ENCODE assay signal across 8 cellular contexts in genomic region chr11:65439331-65440181, GRCh38. TPM values are rescaled to one million over a fixed set of nuclear protein-coding genes. Genes with fewer than 3 reads are reported as not detected.
DNase-seq lines count a peak whose midpoint lies in the region; ATAC-seq and TF ChIP-seq lines count a peak whose summit lies in the region.

No MANE protein-coding gene starts in this region.

- H3K4me3 Mint-ChIP-seq in activated CD4-positive, alpha-beta memory T cell treated with anti-CD3 and anti-CD28 coated beads, Interleukin-2, amount 10 ng/mL, durations not matched to agents 7 days and 5 days = no peak overlapping the region

- no peak for ATAC-seq in GM18520 (IDR thresholded peaks at IDR 0.05; ENCODE audit: unreplicated experiment)
- ATAC-seq in HG03280 (IDR thresholded peaks at IDR 0.05; ENCODE audit: unreplicated experiment) = no peak
- ATAC-seq in GM19395 (IDR thresholded peaks at IDR 0.05; ENCODE audit: unreplicated experiment) = no peak

- CTCF ChIA-PET in activated CD4-positive, alpha-beta memory T cell treated with anti-CD3 and anti-CD28 coated beads, Interleukin-2, amount 10 ng/mL, durations not matched to agents 7 days and 5 days (lab: Charles Lee) = interaction anchor here (0.6 to 0.8 kb wide), 2 partner anchors 17 to 19 kb away, joined by 3 read pairs; partner anchors contain the start of gene NEAT1

- TF ChIP-seq CTCF in spleen (IDR thresholded peaks at IDR 0.05 in 8 of 11, conservative IDR thresholded peaks at IDR 0.05 in 3 of 11) = no peak

- no peak for TF ChIP-seq POLR2A in spleen (IDR thresholded peaks at IDR 0.05)

- H3K4me1 ChIP-seq in spleen = peaks cover 40 to 100% (median 95%) of the 10 kb centered on the region in 6 donors

- no peaks in the 10 kb centered on the region for H3K9me3 ChIP-seq in spleen

- POLR2A ChIA-PET in activated CD4-positive, alpha-beta memory T cell treated with anti-CD3 and anti-CD28 coated beads, Interleukin-2, amount 10 ng/mL, durations not matched to agents 7 days and 5 days (lab: Charles Lee) = interaction anchor here (1.9 to 11.5 kb wide), 6 partner anchors 10 to 68 kb away, joined by 5 to 261 read pairs (median 40); partner anchors contain the start of genes MALAT1 and NEAT1

- H3K4me3 ChIP-seq in spleen = no peak overlapping the region

- intact Hi-C loops in spleen (cut with DNase I; ENCODE audit: low total_unique reads) = no loop called here

- peaks cover 84% of the 10 kb centered on the region for H3K4me1 Mint-ChIP-seq in activated CD4-positive, alpha-beta memory T cell treated with anti-CD3 and anti-CD28 coated beads, Interleukin-2, amount 10 ng/mL, durations not matched to agents 7 days and 5 days

- no peaks in the 10 kb centered on the region for H3K27me3 ChIP-seq in spleen (replicated peaks in 1 of 7)

- H3K36me3 Mint-ChIP-seq in activated CD4-positive, alpha-beta memory T cell treated with anti-CD3 and anti-CD28 coated beads, Interleukin-2, amount 10 ng/mL, durations not matched to agents 7 days and 5 days (ENCODE audit: low read depth) = peaks cover 74% of the 10 kb centered on the region

- no peaks in the 10 kb centered on the region for H3K27me3 Mint-ChIP-seq in activated CD4-positive, alpha-beta memory T cell treated with anti-CD3 and anti-CD28 coated beads, Interleukin-2, amount 10 ng/mL, durations not matched to agents 7 days and 5 days

- DNase-seq in HCEC 1CT = peak; percentile 25
- no peak for DNase-seq in activated CD4-positive, alpha-beta memory T cell treated with anti-CD3 and anti-CD28 coated beads, Interleukin-2, amount 10 ng/mL, durations not matched to agents 7 days and 5 days
- peak; percentile 49 for DNase-seq in fibroblast of peridontal ligament (ENCODE audit: extremely low read depth)
- DNase-seq in spleen = no peak
- DNase-seq in NCI-H524 treated with DMSO at 0.1 percent for 48 hours (lab: John Stamatoyannopoulos, UW) = no peak

- peak overlapping the region; percentile 43 to 77 (median 70) for H3K27ac ChIP-seq in spleen

- peaks cover 0 to 100% (median 41%) of the 10 kb centered on the region in 6 donors for H3K36me3 ChIP-seq in spleen

- 70 to 82% (median 80%) methylated on average over 7 of the region's 7 CpGs for WGBS in spleen, 5 donors

- peak overlapping the region; percentile 52 for H3K27ac Mint-ChIP-seq in activated CD4-positive, alpha-beta memory T cell treated with anti-CD3 and anti-CD28 coated beads, Interleukin-2, amount 10 ng/mL, durations not matched to agents 7 days and 5 days

- H3K9me3 Mint-ChIP-seq in activated CD4-positive, alpha-beta memory T cell treated with anti-CD3 and anti-CD28 coated beads, Interleukin-2, amount 10 ng/mL, durations not matched to agents 7 days and 5 days = no peaks in the 10 kb centered on the region

RNA-seq across cellular contexts. Expression of gene NEAT1, which starts 17.0 kb away (rescaled TPM):
- 1,000 to 10,000 TPM; 1,222 to 1,245 TPM for total RNA-seq in activated CD4-positive, alpha-beta memory T cell treated with anti-CD3 and anti-CD28 coated beads, Interleukin-2, amount 10 ng/mL, durations not matched to agents 7 days and 5 days
- total RNA-seq in spleen = 1,000 to 10,000 TPM in 2 of 7 donors, 100 to 1,000 TPM in 5; 266 to 1,804 (median 799) TPM
- 1,000 to 10,000 TPM in 2 of 3 donors, 100 to 1,000 TPM in 1; 526 to 1,090 (median 1,018) TPM for polyA plus RNA-seq in spleen

RNA-seq across cellular contexts. Expression of gene FRMD8, which starts 53.1 kb away (rescaled TPM):
- total RNA-seq in activated CD4-positive, alpha-beta memory T cell treated with anti-CD3 and anti-CD28 coated beads, Interleukin-2, amount 10 ng/mL, durations not matched to agents 7 days and 5 days = 10 to 100 TPM; 53.9 to 61.3 TPM
- total RNA-seq in spleen = 100 to 1,000 TPM in 3 of 7 donors, 10 to 100 TPM in 4; 65.4 to 128 (median 99.5) TPM
- 10 to 100 TPM; 19.3 to 32.0 (median 23.4) TPM for polyA plus RNA-seq in spleen

RNA-seq across cellular contexts. Expression of gene SLC25A45, which starts 57.1 kb away (rescaled TPM):
- 10 to 100 TPM; 19.4 to 19.8 TPM for total RNA-seq in activated CD4-positive, alpha-beta memory T cell treated with anti-CD3 and anti-CD28 coated beads, Interleukin-2, amount 10 ng/mL, durations not matched to agents 7 days and 5 days
- 10 to 100 TPM; 11.6 to 33.4 (median 25.7) TPM for total RNA-seq in spleen
- 10 to 100 TPM; 14.1 to 26.2 (median 24.1) TPM for polyA plus RNA-seq in spleen

RNA-seq across cellular contexts. Expression of gene MALAT1, which starts 59.3 kb away (rescaled TPM):
- 1,000 to 10,000 TPM; 7,674 to 7,759 TPM for total RNA-seq in activated CD4-positive, alpha-beta memory T cell treated with anti-CD3 and anti-CD28 coated beads, Interleukin-2, amount 10 ng/mL, durations not matched to agents 7 days and 5 days
- total RNA-seq in spleen = over 10,000 TPM; 10,088 to 24,490 (median 13,598) TPM
- 100 to 1,000 TPM; 111 to 793 (median 171) TPM for polyA plus RNA-seq in spleen

Comparison
In these comparisons a context has a peak if more than half of its experiments do, and no peak if none do; other contexts are left out.
1. DNase-seq: peak in HCEC 1CT (single experiment) and fibroblast of peridontal ligament (single experiment); none in activated CD4-positive, alpha-beta memory T cell treated with anti-CD3 and anti-CD28 coated beads, Interleukin-2, amount 10 ng/mL, durations not matched to agents 7 days and 5 days (single experiment), spleen (single experiment) and NCI-H524 treated with DMSO at 0.1 percent for 48 hours (single experiment).